Comparison of ENCODE assay signal across 8 cellular contexts in genomic region chr12:34022079-34022830, GRCh38. TPM values are rescaled to one million over a fixed set of nuclear protein-coding genes. Genes with fewer than 3 reads are reported as not detected.
DNase-seq lines count a peak whose midpoint lies in the region; ATAC-seq and TF ChIP-seq lines count a peak whose summit lies in the region.

ALG10 (plus strand) TSS chr12:34022496; CDS start chr12:34022600, 104 bp downstream.

- H2AFZ ChIP-seq in parathyroid adenoma, result peak within 1 kb of the TSS; percentile 90

- H3K79me2 ChIP-seq in parathyroid adenoma, result no peaks in the 10 kb centered on the region

- intact Hi-C loops in transverse colon (cut with DNase I; ENCODE audit: low total_unique reads), result loop anchor here (5.0 kb wide), 1 partner anchor 1265 kb away; the partner anchor contains the start of gene YARS2

- no peaks in the 10 kb centered on the region for H3K27me3 Mint-ChIP-seq in activated naive CD8-positive, alpha-beta T cell treated with anti-CD3 and anti-CD28 coated beads, Interleukin-2, amount 50 U/mL, for 24 hours

- in situ Hi-C loops in transverse colon (cut with MboI; ENCODE audit: low pct_ligation_motif_present in 1 of 4, low pct_unique_long_range_greater_than_20kb in 1 of 4, low sequenced_read_pairs in 3 of 4), result loop anchor here in 3 of 4 donors (10.0 to 25.0 kb wide), 2 partner anchors 1085 to 1267 kb away; partner anchors contain the start of gene YARS2 (in 2 of the 3)

- H3K9me3 ChIP-seq in cardiac muscle cell (ENCODE audit: low read depth) (no peaks in the 10 kb centered on the region), parathyroid adenoma (ENCODE audit: control insufficient read depth, low read length) (no peaks in the 10 kb centered on the region), transverse colon (no peaks in the 10 kb centered on the region)

- peak; percentile 32 for TF ChIP-seq POLR2A in transverse colon (IDR thresholded peaks at IDR 0.05)

- DNase-seq in NCI-H1417 treated with DMSO at 0.1 percent for 48 hours (lab: John Stamatoyannopoulos, UW) (peak; percentile 91), SW480 (ENCODE audit: low spot score) (peak; percentile 98), cardiac muscle cell (ENCODE audit: low read depth in 1 of 2, low spot score in 1 of 2) (peak; percentile 98), transverse colon (peak; percentile 97)
- peak; percentile 94 for DNase-seq in activated naive CD8-positive, alpha-beta T cell treated with anti-CD3 and anti-CD28 coated beads, Interleukin-2, amount 50 U/mL, for 24 hours

- peaks cover 9% of the 10 kb centered on the region for H3K4me1 ChIP-seq in cardiac muscle cell (ENCODE audit: low read depth)
- H3K4me1 ChIP-seq in parathyroid adenoma, result no peaks in the 10 kb centered on the region
- H3K4me1 ChIP-seq in transverse colon, result peaks cover 3 to 15% (median 9%) of the 10 kb centered on the region in 4 donors

- ATAC-seq in HG02763 (IDR thresholded peaks at IDR 0.05; ENCODE audit: unreplicated experiment), result peak; percentile 100
- peak; percentile 100 for ATAC-seq in activated naive CD8-positive, alpha-beta T cell treated with anti-CD3 and anti-CD28 coated beads, Interleukin-2, amount 50 U/mL, for 24 hours

- TF ChIP-seq EP300 in transverse colon (IDR thresholded peaks at IDR 0.05; ENCODE audit: low read depth), result no peak

- TF ChIP-seq CTCF in GM12874 (IDR thresholded peaks at IDR 0.05; ENCODE audit: insufficient read depth, low read depth, low read length) (peak; percentile 50), cardiac muscle cell (IDR thresholded peaks at IDR 0.05; ENCODE audit: low read depth, low read length) (peak; percentile 66), parathyroid adenoma (IDR thresholded peaks at IDR 0.05) (peak; percentile 76), transverse colon (IDR thresholded peaks at IDR 0.05) (peak; percentile 71 to 90 (median 78))

- peaks cover 2% of the 10 kb centered on the region for H3K36me3 ChIP-seq in cardiac muscle cell
- no peaks in the 10 kb centered on the region for H3K36me3 ChIP-seq in parathyroid adenoma (ENCODE audit: control insufficient read depth, insufficient read depth, low read length)
- no peaks in the 10 kb centered on the region for H3K36me3 ChIP-seq in transverse colon

- H3K9ac ChIP-seq in parathyroid adenoma, result peak within 1 kb of the TSS; percentile 43

- peak within 1 kb of the TSS; percentile 91 for H3K4me2 ChIP-seq in parathyroid adenoma (ENCODE audit: low read length)

- H3K9me3 Mint-ChIP-seq in activated naive CD8-positive, alpha-beta T cell treated with anti-CD3 and anti-CD28 coated beads, Interleukin-2, amount 50 U/mL, for 24 hours, result no peaks in the 10 kb centered on the region

- peaks cover 3% of the 10 kb centered on the region for H3K36me3 Mint-ChIP-seq in activated naive CD8-positive, alpha-beta T cell treated with anti-CD3 and anti-CD28 coated beads, Interleukin-2, amount 50 U/mL, for 24 hours (ENCODE audit: low read depth)

- 0% methylated on average over 5 to 44 of the region's 44 CpGs for WGBS in transverse colon (ENCODE audit: low coverage in 1 of 2), 2 donors

- peak within 1 kb of the TSS; percentile 83 for H3K27ac Mint-ChIP-seq in activated naive CD8-positive, alpha-beta T cell treated with anti-CD3 and anti-CD28 coated beads, Interleukin-2, amount 50 U/mL, for 24 hours

- peaks cover 19% of the 10 kb centered on the region for H3K4me1 Mint-ChIP-seq in activated naive CD8-positive, alpha-beta T cell treated with anti-CD3 and anti-CD28 coated beads, Interleukin-2, amount 50 U/mL, for 24 hours

- H3K27ac ChIP-seq in cardiac muscle cell (peak within 1 kb of the TSS; percentile 94), parathyroid adenoma (peak within 1 kb of the TSS; percentile 64), transverse colon (peak within 1 kb of the TSS; percentile 85 to 91 (median 87))

- H3K4me3 Mint-ChIP-seq in activated naive CD8-positive, alpha-beta T cell treated with anti-CD3 and anti-CD28 coated beads, Interleukin-2, amount 50 U/mL, for 24 hours, result peak within 1 kb of the TSS; percentile 94

- peak within 1 kb of the TSS; percentile 94 for H3K4me3 ChIP-seq in cardiac muscle cell
- peak within 1 kb of the TSS; percentile 75 for H3K4me3 ChIP-seq in parathyroid adenoma (ENCODE audit: low read depth, low read length)
- peak within 1 kb of the TSS; percentile 52 to 80 (median 68) for H3K4me3 ChIP-seq in transverse colon

- H3K27me3 ChIP-seq in cardiac muscle cell, result no peaks in the 10 kb centered on the region
- H3K27me3 ChIP-seq in parathyroid adenoma (ENCODE audit: control insufficient read depth, insufficient read depth, low read length), result no peaks in the 10 kb centered on the region
- no peaks in the 10 kb centered on the region for H3K27me3 ChIP-seq in transverse colon

RNA-seq across cellular contexts. Expression of gene ALG10, which starts in this region (rescaled TPM):
- total RNA-seq in cardiac muscle cell, result 7.7 and 8.4 TPM in 2 replicates
- 1.4 and 2.1 TPM in 2 replicates for polyA plus RNA-seq in cardiac muscle cell
- total RNA-seq in transverse colon, result 10 to 100 TPM in 1 of 4 donors, 1 to 10 TPM in 3; 1.1 to 77.6 (median 7.8) TPM

Comparison
In these comparisons a context has a peak if more than half of its experiments do, and no peak if none do; other contexts are left out.
1. Peak in every context shown above with its lines: DNase-seq, ATAC-seq, H3K4me3 ChIP-seq and H3K27ac ChIP-seq.